15 cellular contexts compared by ENCODE assay signal in genomic region chr17:9307313-9307998, GRCh38.
DNase-seq lines count a peak whose midpoint lies in the region; TF ChIP-seq lines count a peak whose summit lies in the region.
"Had no signal": no experiment of that assay in that cellular context is flagged by ENCODE, and none has a peak within 500 bp of the region (broad histone marks: within the 10 kb centered on the region; RNA-seq: fewer than 3 reads in every experiment).

No MANE protein-coding gene starts in this region.

- POLR2A ChIA-PET in Caco-2 (lab: Charles Lee), result no interaction called here

- H3K36me3 ChIP-seq in Caco-2 (ENCODE audit: control insufficient read depth, insufficient read depth, low read length) (no peaks in the 10 kb centered on the region), HUES48 (ENCODE audit: control insufficient read depth, insufficient read depth, low read length) (no peaks in the 10 kb centered on the region), ectodermal cell (ENCODE audit: control insufficient read depth, insufficient read depth, low read length) (no peaks in the 10 kb centered on the region)
- H3K36me3 ChIP-seq: ascending aorta, right atrium auricular region had no signal

- no peaks in the 10 kb centered on the region for H3K9me3 Mint-ChIP-seq in Caco-2 (ENCODE audit: unreplicated experiment)
- H3K9me3 Mint-ChIP-seq in mesothelial cell of epicardium, result no peaks in the 10 kb centered on the region

- peak overlapping the region; percentile 9 for H3K4me3 Mint-ChIP-seq in Caco-2 (ENCODE audit: unreplicated experiment)
- no peak overlapping the region for H3K4me3 Mint-ChIP-seq in mesothelial cell of epicardium

- H3K36me3 Mint-ChIP-seq in Caco-2 (ENCODE audit: insufficient read depth, unreplicated experiment) (peaks cover 9% of the 10 kb centered on the region), mesothelial cell of epicardium (no peaks in the 10 kb centered on the region)

- TF ChIP-seq CTCF in Caco-2 (IDR thresholded peaks at IDR 0.05; ENCODE audit: insufficient read depth in 1 of 2, low read depth in 1 of 2, low read length in 1 of 2, severe bottlenecking in 1 of 2, unreplicated experiment in 1 of 2) (no peak), mesothelial cell of epicardium (IDR thresholded peaks at IDR 0.05; ENCODE audit: unreplicated experiment) (no peak)

- H3K4me1 ChIP-seq in Caco-2, result peaks cover 8% of the 10 kb centered on the region
- H3K4me1 ChIP-seq in HUES48 (ENCODE audit: control insufficient read depth, insufficient read depth, low read length), result peaks cover 32% of the 10 kb centered on the region
- H3K4me1 ChIP-seq in ectodermal cell (ENCODE audit: control insufficient read depth, insufficient read depth, low read length), result peaks cover 12% of the 10 kb centered on the region
- H3K4me1 ChIP-seq: ascending aorta, right atrium auricular region had no signal

- CTCF ChIA-PET in Caco-2 (lab: Charles Lee), result no interaction called here

- WGBS in ectodermal cell, 2 experiments, result 68 to 72% methylated on average over 7 of the region's 7 CpGs

- DNase-seq in Caco-2, result peak; percentile 36 to 39
- no peak for DNase-seq in mesothelial cell of epicardium (ENCODE audit: low spot score in 2 of 2, unreplicated experiment in 2 of 2)
- no peak for DNase-seq in NCI-H2107 treated with DMSO at 0.1 percent for 48 hours (lab: John Stamatoyannopoulos, UW; ENCODE audit: unreplicated experiment)
- DNase-seq in LoVo (ENCODE audit: low spot score), result no peak
- DNase-seq in activated CD4-positive, CD25-positive, alpha-beta regulatory T cell (lab: John Stamatoyannopoulos, UW), result no peak
- no peak for DNase-seq in GM19238 (ENCODE audit: insufficient read length, low spot score)
- DNase-seq: activated CD4-positive, alpha-beta T cell treated with anti-CD3 and anti-CD28 coated beads for 1 hour; KBM-7; NCI-H1048; NCI-H526 treated with DMSO at 0.1 percent for 48 hours; T-helper 9 cell had no signal

- H3K27me3 ChIP-seq in Caco-2 (replicated peaks; ENCODE audit: control insufficient read depth, insufficient read depth, low read length) (no peaks in the 10 kb centered on the region), HUES48 (ENCODE audit: control insufficient read depth, insufficient read depth, low read length) (no peaks in the 10 kb centered on the region), ectodermal cell (ENCODE audit: control insufficient read depth, insufficient read depth, low read length, poor library complexity, severe bottlenecking) (no peaks in the 10 kb centered on the region)
- H3K27me3 ChIP-seq: ascending aorta, right atrium auricular region had no signal

- BruUV-seq in Caco-2 (replicated peaks; lab: Mats Ljungman, UMichigan), result no TSS peak

- no peaks in the 10 kb centered on the region for H3K27me3 Mint-ChIP-seq in Caco-2 (ENCODE audit: insufficient read depth, unreplicated experiment)
- no peaks in the 10 kb centered on the region for H3K27me3 Mint-ChIP-seq in mesothelial cell of epicardium (ENCODE audit: low read depth)

- peak overlapping the region; percentile 65 for H3K27ac ChIP-seq in HUES48 (ENCODE audit: low read depth, low read length)
- peak overlapping the region; percentile 20 for H3K27ac ChIP-seq in ectodermal cell (ENCODE audit: insufficient read depth, low read depth, low read length, poor library complexity, severe bottlenecking)
- H3K27ac ChIP-seq: ascending aorta, right atrium auricular region had no signal

- no peak overlapping the region for H3K9ac ChIP-seq in HUES48 (ENCODE audit: low read depth, low read length)

- no peaks in the 10 kb centered on the region for H3K9me3 ChIP-seq in Caco-2
- H3K9me3 ChIP-seq in HUES48 (ENCODE audit: control insufficient read depth, insufficient read depth, low read length), result no peaks in the 10 kb centered on the region
- H3K9me3 ChIP-seq in ectodermal cell (ENCODE audit: control insufficient read depth, low read length), result no peaks in the 10 kb centered on the region
- H3K9me3 ChIP-seq: ascending aorta, right atrium auricular region had no signal

- H3K4me1 Mint-ChIP-seq in Caco-2 (ENCODE audit: low read depth, unreplicated experiment), result peaks cover 7% of the 10 kb centered on the region
- H3K4me1 Mint-ChIP-seq in mesothelial cell of epicardium, result peaks cover 31% of the 10 kb centered on the region

- H3K4me3 ChIP-seq in Caco-2 (ENCODE audit: low read depth, low read length), result no peak overlapping the region
- no peak overlapping the region for H3K4me3 ChIP-seq in HUES48 (ENCODE audit: low read depth, low read length)
- no peak overlapping the region for H3K4me3 ChIP-seq in ectodermal cell (ENCODE audit: insufficient read depth, low read depth, low read length)
- H3K4me3 ChIP-seq: ascending aorta, right atrium auricular region had no signal

- intact Hi-C loops in Caco-2 (cut with micrococcal nuclease; ENCODE audit: unreplicated experiment), result no loop called here

- peak overlapping the region; percentile 94 for H3K27ac Mint-ChIP-seq in Caco-2 (ENCODE audit: unreplicated experiment)
- H3K27ac Mint-ChIP-seq in mesothelial cell of epicardium, result peak overlapping the region; percentile 91

Comparison
In these comparisons a context has a peak if more than half of its experiments do, and no peak if none do; other contexts are left out.
1. DNase-seq: peak in Caco-2 (2 of 2); none in mesothelial cell of epicardium (0 of 2), NCI-H2107 treated with DMSO at 0.1 percent for 48 hours (single experiment), LoVo (single experiment), activated CD4-positive, CD25-positive, alpha-beta regulatory T cell (0 of 4) and GM19238 (single experiment).